In genomic region chr17:60902399-60902798, GRCh38 we compare ENCODE assay signal across 22 cellular contexts.
A peak's percentile ranks its signal among the peaks of the same experiment; 100 is the strongest.
DNase-seq lines count a peak whose midpoint lies in the region; ATAC-seq and TF ChIP-seq lines count a peak whose summit lies in the region.
"Had no signal": no experiment of that assay in that cellular context is flagged by ENCODE, and none has a peak within 500 bp of the region (broad histone marks: within the 10 kb centered on the region; RNA-seq: fewer than 3 reads in every experiment).

No MANE protein-coding gene starts in this region.

- no peak for TF ChIP-seq CTCF in osteoblast (IDR thresholded peaks at IDR 0.05; ENCODE audit: extremely low read depth, low read depth, low read length)

- H3K36me3 ChIP-seq in osteoblast (ENCODE audit: insufficient read depth, low read length) = no peaks in the 10 kb centered on the region
- H3K36me3 ChIP-seq: ovary had no signal

- H3K79me2 ChIP-seq in osteoblast (ENCODE audit: insufficient read depth, low read length) = no peaks in the 10 kb centered on the region

- peak overlapping the region; percentile 38 for H3K4me3 ChIP-seq in osteoblast (ENCODE audit: insufficient read depth, low read length)
- H3K4me3 ChIP-seq: gastroesophageal sphincter, GM12878, ovary, SK-N-MC had no signal

- no peaks in the 10 kb centered on the region for H4K20me1 ChIP-seq in osteoblast (ENCODE audit: insufficient read depth, low read length)

- H3K36me3 Mint-ChIP-seq in effector memory CD8-positive, alpha-beta T cell (ENCODE audit: insufficient read depth) = peaks cover 4% of the 10 kb centered on the region

- no peak overlapping the region for H3K27ac Mint-ChIP-seq in effector memory CD8-positive, alpha-beta T cell

- no peaks in the 10 kb centered on the region for H3K27me3 Mint-ChIP-seq in effector memory CD8-positive, alpha-beta T cell

- peak overlapping the region; percentile 66 for H2AFZ ChIP-seq in osteoblast (ENCODE audit: low read length)

- H3K4me1 Mint-ChIP-seq in effector memory CD8-positive, alpha-beta T cell (ENCODE audit: low read depth in 2 of 2) = peaks cover 1 to 4% of the 10 kb centered on the region in 2 donors

- no peak for ATAC-seq in HG03460 (IDR thresholded peaks at IDR 0.05; ENCODE audit: unreplicated experiment)
- no peak for ATAC-seq in effector memory CD8-positive, alpha-beta T cell (replicated peaks)
- ATAC-seq: gastroesophageal sphincter, GM12878, HCT116, left ventricle myocardium superior had no signal

- no peaks in the 10 kb centered on the region for H3K9me3 ChIP-seq in osteoblast (ENCODE audit: low read depth, low read length)
- H3K9me3 ChIP-seq: ovary had no signal

- H3K4me1 ChIP-seq in osteoblast (ENCODE audit: insufficient read depth, low read length) = peaks cover 20% of the 10 kb centered on the region
- H3K4me1 ChIP-seq: gastroesophageal sphincter had no signal

- H3K27ac ChIP-seq in osteoblast (ENCODE audit: low read depth, low read length) = peak overlapping the region; percentile 83
- H3K27ac ChIP-seq: 22Rv1, gastroesophageal sphincter, ovary, SK-N-MC had no signal

- H3K27me3 ChIP-seq in osteoblast (ENCODE audit: insufficient read depth, low read length) = no peaks in the 10 kb centered on the region
- H3K27me3 ChIP-seq: gastroesophageal sphincter, ovary had no signal

- DNase-seq in NCI-H82 (lab: John Stamatoyannopoulos, UW) = peak; percentile 26
- no peak for DNase-seq in NCI-H82 treated with DMSO at 0.1 percent for 48 hours (lab: John Stamatoyannopoulos, UW; ENCODE audit: unreplicated experiment)
- DNase-seq in fibroblast of gingiva (ENCODE audit: low read depth) = peak; percentile 17
- no peak for DNase-seq in osteoblast (ENCODE audit: insufficient read length, low spot score, missing footprints)
- no peak for DNase-seq in NCI-H1092 (lab: John Stamatoyannopoulos, UW)
- no peak for DNase-seq in COLO829 (ENCODE audit: low spot score)
- no peak for DNase-seq in effector memory CD8-positive, alpha-beta T cell
- DNase-seq: activated CD4-positive, alpha-beta T cell treated with anti-CD3 and anti-CD28 coated beads for 1 hour; activated effector memory CD4-positive, alpha-beta T cell treated with anti-CD3 and anti-CD28 coated beads, Interleukin-2, amount 50 U/mL, for 16 hours; amygdala; GDM1; KG1; left ventricle myocardium superior; NCI-H1092 treated with DMSO at 0.1 percent for 48 hours; ovary; stimulated activated CD4-positive, alpha-beta T cell treated with anti-CD3 and anti-CD28 coated beads, Interleukin-4, amount 100 ng/mL, for 1 hour had no signal

- H3K4me3 Mint-ChIP-seq in effector memory CD8-positive, alpha-beta T cell = no peak overlapping the region

- H3K9me3 Mint-ChIP-seq in effector memory CD8-positive, alpha-beta T cell = no peaks in the 10 kb centered on the region

- peak overlapping the region; percentile 68 for H3K4me2 ChIP-seq in osteoblast (ENCODE audit: insufficient read depth, low read length)

Comparison
In these comparisons a context has a peak if more than half of its experiments do, and no peak if none do; other contexts are left out.
1. DNase-seq: peak in NCI-H82 (single experiment) and fibroblast of gingiva (single experiment); none in NCI-H82 treated with DMSO at 0.1 percent for 48 hours (single experiment), osteoblast (single experiment), NCI-H1092 (single experiment), COLO829 (single experiment) and effector memory CD8-positive, alpha-beta T cell (0 of 3).